In the genomic region with DNA sequence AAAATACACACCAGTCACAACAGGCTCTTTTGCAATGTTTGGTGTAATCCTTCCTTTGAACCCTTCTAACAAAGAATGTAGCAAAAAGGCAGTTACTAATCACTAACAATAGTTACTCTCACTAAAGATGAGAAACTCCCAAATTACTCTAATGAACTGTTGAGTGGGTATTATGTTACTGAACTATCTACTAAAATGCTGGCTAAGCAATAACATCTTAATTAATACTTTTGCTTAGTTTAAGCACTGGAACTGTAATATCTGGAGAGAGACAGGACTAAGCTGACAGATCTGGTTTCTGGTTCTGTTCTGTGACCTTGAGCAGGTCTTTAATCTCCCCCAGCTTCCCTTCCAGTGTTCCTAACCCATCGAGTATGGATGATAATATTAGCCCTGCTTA, we compare ENCODE assay signal across 7 cellular contexts.
"Had no signal": no experiment of that assay in that cellular context is flagged by ENCODE, and none has a peak within 500 bp of the region (broad histone marks: within the 10 kb centered on the region; RNA-seq: fewer than 3 reads in every experiment).

No MANE protein-coding gene starts in this region.

- DNase-seq: H9, HCEC 1CT, KG1 had no signal

- H3K4me3 ChIP-seq: GM23338 had no signal

- FAIRE-seq: H1, H54 had no signal

- H3K27ac ChIP-seq: HL-60 had no signal

- H3K4me2 ChIP-seq: GM23338 had no signal

- H2AFZ ChIP-seq: GM23338 had no signal

- ATAC-seq: GM23338 had no signal
